In genomic region chr11:102669664-102670063, GRCh38 we compare ENCODE assay signal across 18 cellular contexts. TPM values are rescaled to one million over a fixed set of nuclear protein-coding genes. Genes with fewer than 3 reads are reported as not detected.
DNase-seq lines count a peak whose midpoint lies in the region; ATAC-seq and TF ChIP-seq lines count a peak whose summit lies in the region.
"Had no signal": no experiment of that assay in that cellular context is flagged by ENCODE, and none has a peak within 500 bp of the region (broad histone marks: within the 10 kb centered on the region; RNA-seq: fewer than 3 reads in every experiment).

No MANE protein-coding gene starts in this region.

- no peaks in the 10 kb centered on the region for H3K36me3 ChIP-seq in breast epithelium
- no peaks in the 10 kb centered on the region for H3K36me3 ChIP-seq in hepatocyte (replicated peaks; ENCODE audit: insufficient read depth, low read depth)

- WGBS in hepatocyte (ENCODE audit: low lambda C conversion rate, missing lambda C conversion rate) = 86% methylated on average over 3 of the region's 3 CpGs

- ATAC-seq in GM18498 (IDR thresholded peaks at IDR 0.05; ENCODE audit: unreplicated experiment) (peak; percentile 83), GM19468 (IDR thresholded peaks at IDR 0.05; ENCODE audit: extremely low read depth, unreplicated experiment) (peak; percentile 14), HG02798 (IDR thresholded peaks at IDR 0.05; ENCODE audit: poor library complexity, unreplicated experiment) (peak; percentile 81), HG03558 (IDR thresholded peaks at IDR 0.05; ENCODE audit: extremely low read depth, unreplicated experiment) (peak; percentile 71), HG02973 (IDR thresholded peaks at IDR 0.05; ENCODE audit: unreplicated experiment) (no peak)
- ATAC-seq: esophagus mucosa, left ventricle myocardium superior, natural killer cell, right cardiac atrium had no signal

- H4K20me1 ChIP-seq in hepatocyte (ENCODE audit: insufficient read depth, poor library complexity, severe bottlenecking) = no peaks in the 10 kb centered on the region

- H3K27ac ChIP-seq in breast epithelium (no peak overlapping the region), hepatocyte (no peak overlapping the region)

- H3K79me2 ChIP-seq in hepatocyte = no peaks in the 10 kb centered on the region

- H3K4me3 ChIP-seq in breast epithelium = no peak overlapping the region
- no peak overlapping the region for H3K4me3 ChIP-seq in hepatocyte

- H3K27me3 ChIP-seq in breast epithelium = no peaks in the 10 kb centered on the region
- no peaks in the 10 kb centered on the region for H3K27me3 ChIP-seq in hepatocyte

- DNase-seq in dedifferentiated amniotic fluid mesenchymal stem cell (ENCODE audit: extremely low spot score) = no peak
- no peak for DNase-seq in breast epithelium (ENCODE audit: low spot score in 2 of 2)
- DNase-seq in hepatocyte (ENCODE audit: low spot score) = no peak
- DNase-seq: activated CD8-positive, alpha-beta memory T cell treated with anti-CD3 and anti-CD28 coated beads, Interleukin-2, amount 50 U/mL, for 4 hours; activated naive CD8-positive, alpha-beta T cell treated with anti-CD3 and anti-CD28 coated beads for 36 hours; left ventricle myocardium superior; natural killer cell; NCI-H510A; right cardiac atrium; stimulated activated CD4-positive, alpha-beta T cell treated with anti-CD3 and anti-CD28 coated beads, Interleukin-2, amount 100 ng/mL, for 48 hours; trophoblast cell had no signal

- intact Hi-C loops in breast epithelium (cut with DNase I; ENCODE audit: low total_unique reads) = no loop called here

- TF ChIP-seq CTCF in breast epithelium (IDR thresholded peaks at IDR 0.05) = no peak
- TF ChIP-seq CTCF in hepatocyte (IDR thresholded peaks at IDR 0.05; ENCODE audit: poor library complexity) = no peak

- H3K9me3 ChIP-seq in breast epithelium = no peaks in the 10 kb centered on the region
- no peaks in the 10 kb centered on the region for H3K9me3 ChIP-seq in hepatocyte (ENCODE audit: low read depth)

- H3K4me2 ChIP-seq in hepatocyte = no peak overlapping the region

- TF ChIP-seq POLR2A in breast epithelium (IDR thresholded peaks at IDR 0.05) = no peak

- no peak overlapping the region for H2AFZ ChIP-seq in hepatocyte

- H3K9me2 ChIP-seq in hepatocyte (replicated peaks; ENCODE audit: insufficient read depth) = no peaks in the 10 kb centered on the region

- H3K4me1 ChIP-seq in breast epithelium (no peaks in the 10 kb centered on the region), hepatocyte (ENCODE audit: insufficient read depth) (no peaks in the 10 kb centered on the region)

RNA-seq across cellular contexts. Expression of gene MMP27, which starts 35.9 kb away (rescaled TPM):
- 1 to 10 TPM in 1 of 3 donors, under 1 TPM in 1, not detected in 1; 0.33 to 2.1 TPM for total RNA-seq in breast epithelium
- total RNA-seq in hepatocyte = not detected in 2 replicates
- polyA plus RNA-seq in hepatocyte = not detected in 2 replicates
- total RNA-seq: A673; activated naive CD8-positive, alpha-beta T cell treated with anti-CD3 and anti-CD28 coated beads for 36 hours; esophagus mucosa; left ventricle myocardium superior; natural killer cell; right cardiac atrium had no signal
- polyA plus RNA-seq: right cardiac atrium had no signal

RNA-seq across cellular contexts. Expression of gene MMP20, which starts 44.5 kb away (rescaled TPM):
- total RNA-seq in breast epithelium (under 1 TPM in 1 of 3 donors, not detected in 2; 0.59 TPM), hepatocyte (not detected in 2 replicates)
- not detected in 2 replicates for polyA plus RNA-seq in hepatocyte
- total RNA-seq: A673; activated naive CD8-positive, alpha-beta T cell treated with anti-CD3 and anti-CD28 coated beads for 36 hours; esophagus mucosa; left ventricle myocardium superior; natural killer cell; right cardiac atrium had no signal
- polyA plus RNA-seq: right cardiac atrium had no signal

RNA-seq across cellular contexts. Expression of gene MMP8, which starts 55.1 kb away (rescaled TPM):
- total RNA-seq in breast epithelium (1 to 10 TPM in 1 of 3 donors, under 1 TPM in 1, not detected in 1; 0.33 to 2.3 TPM), hepatocyte (0.37 TPM in 1 of 2 replicates, not detected in the other)
- polyA plus RNA-seq in hepatocyte = not detected in 2 replicates
- total RNA-seq: esophagus mucosa, left ventricle myocardium superior had no signal
